2 cellular contexts compared by ENCODE assay signal in genomic region chr1:196982247-196982646, GRCh38. TPM values are rescaled to one million over a fixed set of nuclear protein-coding genes. Genes with fewer than 3 reads are reported as not detected.
"Had no signal": no experiment of that assay in that cellular context is flagged by ENCODE, and none has a peak within 500 bp of the region (broad histone marks: within the 10 kb centered on the region; RNA-seq: fewer than 3 reads in every experiment).

No MANE protein-coding gene starts in this region.

RNA-seq across cellular contexts. Expression of gene CFHR5, which starts 4.9 kb away (rescaled TPM):
- polyA plus RNA-seq: stomach, thymus had no signal

RNA-seq across cellular contexts. Expression of gene CFHR2, which starts 38.7 kb away (rescaled TPM):
- polyA plus RNA-seq: stomach, thymus had no signal
